In genomic region chr5:132820162-132820754, GRCh38 we compare ENCODE assay signal across 8 cellular contexts. TPM values are rescaled to one million over a fixed set of nuclear protein-coding genes. Genes with fewer than 3 reads are reported as not detected.
DNase-seq lines count a peak whose midpoint lies in the region; ATAC-seq and TF ChIP-seq lines count a peak whose summit lies in the region.

No MANE protein-coding gene starts in this region.

- H3K36me3 ChIP-seq in liver (ENCODE audit: control insufficient read depth in 4 of 4, insufficient read depth in 3 of 4, low read depth in 1 of 4, low read length in 3 of 4): peaks cover 11 to 22% (median 13%) of the 10 kb centered on the region in 4 donors

- DNase-seq in AG04449 (ENCODE audit: low read depth, low spot score) (peak; percentile 37), NCI-H526 (lab: John Stamatoyannopoulos, UW) (peak; percentile 69 to 91), coronary artery (ENCODE audit: low spot score) (peak; percentile 91)
- peak; percentile 92 for DNase-seq in activated CD4-positive, alpha-beta T cell treated with anti-CD3 and anti-CD28 coated beads, Interleukin-2, amount 50 U/mL, for 1 hour
- peak; percentile 74 to 90 (median 85) for DNase-seq in stimulated activated CD4-positive, alpha-beta T cell treated with anti-CD3 and anti-CD28 coated beads, TNF-alpha, amount 100 ng/mL, for 24 hours (ENCODE audit: low read depth in 3 of 3)

- POLR2A ChIA-PET in AG04449 (lab: Yijun Ruan, JAX): interaction anchor here (1.0 kb wide), 1 partner anchor 11 kb away, joined by 3 read pairs; no protein-coding TSS in a partner anchor

- H3K4me1 ChIP-seq in liver (ENCODE audit: control insufficient read depth in 4 of 4, insufficient read depth in 4 of 4, low read length in 3 of 4): peaks cover 0 to 10% (median 6%) of the 10 kb centered on the region in 4 donors

- H3K4me3 ChIP-seq in AG04449 (ENCODE audit: low read depth, low read length) (no peak overlapping the region), coronary artery (no peak overlapping the region), liver (ENCODE audit: low read depth in 1 of 3, low read length in 3 of 3) (no peak overlapping the region)

- H3K27me3 ChIP-seq in liver (ENCODE audit: control insufficient read depth in 4 of 4, insufficient read depth in 4 of 4, low read length in 3 of 4): no peaks in the 10 kb centered on the region

- TF ChIP-seq RAD21 in liver (IDR thresholded peaks at IDR 0.05): peak; percentile 96 to 98

- no peaks in the 10 kb centered on the region for H3K9me3 ChIP-seq in liver (ENCODE audit: control insufficient read depth in 4 of 4, low read length in 3 of 4)

- H3K9ac ChIP-seq in liver (ENCODE audit: low read depth in 1 of 2, low read length in 2 of 2): no peak overlapping the region

- ATAC-seq in GM18867 (IDR thresholded peaks at IDR 0.05; ENCODE audit: unreplicated experiment) (peak; percentile 88), HG03378 (IDR thresholded peaks at IDR 0.05; ENCODE audit: unreplicated experiment) (peak; percentile 69)

- CTCF ChIA-PET in AG04449 (lab: Yijun Ruan, JAX): interaction anchor here (0.7 to 14.0 kb wide), 67 partner anchors 9 to 639 kb away, joined by 3 to 317 read pairs (median 6); partner anchors contain the start of genes CCNI2, IL13, KIF3A and SHROOM1

- 17% methylated on average over 15 of the region's 15 CpGs for WGBS in liver

- H3K27ac ChIP-seq in coronary artery (no peak overlapping the region), liver (ENCODE audit: low read depth in 1 of 2, low read length in 2 of 2) (no peak overlapping the region)

- peak; percentile 82 for TF ChIP-seq CTCF in AG04449 (IDR thresholded peaks at IDR 0.05; ENCODE audit: insufficient read depth, low read length, missing control alignments)
- peak; percentile 71 for TF ChIP-seq CTCF in coronary artery (IDR thresholded peaks at IDR 0.05)
- TF ChIP-seq CTCF in liver (IDR thresholded peaks at IDR 0.05; ENCODE audit: low read depth, low read length, missing input control): peak; percentile 92

TF ChIP-seq in liver, 16 proteins besides CTCF, POLR2A, EP300 and RAD21:
- TF ChIP-seq RXRA (IDR thresholded peaks at IDR 0.05) (peak in 1 of 2 donors; percentile 60), TAF1 (conservative IDR thresholded peaks at IDR 0.05) (no peak), EGR1 (IDR thresholded peaks at IDR 0.05; ENCODE audit: low read depth in 2 of 2) (no peak), GABPA (IDR thresholded peaks at IDR 0.05 in 1 of 2, conservative IDR thresholded peaks at IDR 0.05 in 1 of 2) (no peak), SP1 (IDR thresholded peaks at IDR 0.05) (peak; percentile 43), FOXA2 (IDR thresholded peaks at IDR 0.05) (peak; percentile 6), NR2F2 (IDR thresholded peaks at IDR 0.05) (no peak), MAX (IDR thresholded peaks at IDR 0.05) (no peak), ZBTB33 (IDR thresholded peaks at IDR 0.05) (no peak), JUND (IDR thresholded peaks at IDR 0.05) (no peak), HNF4G (IDR thresholded peaks at IDR 0.05) (peak; percentile 50), YY1 (IDR thresholded peaks at IDR 0.05) (peak; percentile 73), HNF4A (conservative IDR thresholded peaks at IDR 0.05) (peak; percentile 70 to 76), FOXA1 (IDR thresholded peaks at IDR 0.05) (peak; percentile 19), REST (IDR thresholded peaks at IDR 0.05) (peak; percentile 17), ATF3 (IDR thresholded peaks at IDR 0.05) (peak; percentile 13)
TF ChIP-seq in liver: peak in this region for 9.

RNA-seq across cellular contexts. Expression of gene SOWAHA, which starts 7.2 kb away (rescaled TPM):
- 1 to 10 TPM; 1.6 to 1.9 TPM for total RNA-seq in liver
- 1 to 10 TPM; 1.3 to 2.2 TPM for polyA plus RNA-seq in liver

RNA-seq across cellular contexts. Expression of gene SHROOM1, which starts 10.2 kb away (rescaled TPM):
- 10 to 100 TPM in 1 of 2 donors, 1 to 10 TPM in 1; 6.1 to 23.0 TPM for total RNA-seq in liver
- polyA plus RNA-seq in liver: 10 to 100 TPM; 13.7 to 28.5 TPM

RNA-seq across cellular contexts. Expression of gene SEPTIN8, which starts 43.2 kb away (rescaled TPM):
- 10 to 100 TPM; 11.8 to 16.5 TPM for total RNA-seq in liver
- polyA plus RNA-seq in liver: 1 to 10 TPM; 4.7 to 7.8 TPM

RNA-seq across cellular contexts. Expression of gene GDF9, which starts 46.0 kb away (rescaled TPM):
- total RNA-seq in liver: under 1 TPM in 1 of 2 donors, not detected in 1; 0.08 TPM
- under 1 TPM; 0.08 to 0.10 TPM for polyA plus RNA-seq in liver

RNA-seq across cellular contexts. Expression of gene UQCRQ, which starts 46.2 kb away (rescaled TPM):
- 100 to 1,000 TPM in 1 of 2 donors, 10 to 100 TPM in 1; 62.5 to 103 TPM for total RNA-seq in liver
- 1,000 to 10,000 TPM in 1 of 2 donors, 100 to 1,000 TPM in 1; 548 to 2,326 TPM for polyA plus RNA-seq in liver

Comparison
In these comparisons a context has a peak if more than half of its experiments do, and no peak if none do; other contexts are left out.
1. DNase-seq: peak in every context shown above with its lines; median percentile 92 in activated CD4-positive, alpha-beta T cell treated with anti-CD3 and anti-CD28 coated beads, Interleukin-2, amount 50 U/mL, for 1 hour; 91 in coronary artery; 85 in stimulated activated CD4-positive, alpha-beta T cell treated with anti-CD3 and anti-CD28 coated beads, TNF-alpha, amount 100 ng/mL, for 24 hours; 80 in NCI-H526; 37 in AG04449.